18 cellular contexts compared by ENCODE assay signal in the genomic region with DNA sequence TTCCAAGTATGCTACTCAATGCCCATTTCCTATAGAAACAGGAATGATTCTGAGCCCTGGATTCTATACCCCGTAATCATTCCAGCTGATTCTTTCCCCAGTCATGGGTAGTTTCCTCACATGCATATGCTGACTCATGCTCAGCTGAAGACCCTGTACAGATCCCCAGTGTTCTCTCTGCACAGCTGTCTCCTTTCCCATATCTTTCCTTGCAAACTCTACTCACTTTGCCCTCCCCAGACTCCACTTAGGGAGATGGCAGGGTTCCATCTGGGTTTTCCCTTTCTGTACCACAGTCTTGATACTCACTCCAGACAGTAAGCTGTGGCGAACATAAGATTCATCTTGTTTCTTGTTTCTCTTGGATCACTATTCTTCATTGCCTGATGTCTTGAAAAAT.
DNase-seq lines count a peak whose midpoint lies in the region; ATAC-seq and TF ChIP-seq lines count a peak whose summit lies in the region.
"Had no signal": no experiment of that assay in that cellular context is flagged by ENCODE, and none has a peak within 500 bp of the region (broad histone marks: within the 10 kb centered on the region; RNA-seq: fewer than 3 reads in every experiment).

No MANE protein-coding gene starts in this region.

- DNase-seq in heart right ventricle (peak in 1 of 2 donors; percentile 27), Right ventricle myocardium inferior (ENCODE audit: missing footprints) (no peak), brain pericyte (ENCODE audit: low read depth, low spot score) (peak; percentile 38), iris pigment epithelial cell (ENCODE audit: low read depth) (peak; percentile 41), aorta (no peak), HPDE6-E6E7 (ENCODE audit: extremely low spot score) (no peak), NCI-H146 (lab: John Stamatoyannopoulos, UW) (no peak)
- no peak for DNase-seq in stimulated activated naive CD8-positive, alpha-beta T cell treated with anti-CD3 and anti-CD28 coated beads, Interleukin-15, Interleukin-2, amounts not matched to agents 100 U/mL and 50 U/mL, for 24 hours
- DNase-seq: activated CD4-positive, alpha-beta T cell treated with anti-CD3 and anti-CD28 coated beads for 4 hours; left colon; naive thymus-derived CD8-positive, alpha-beta T cell; NCI-H2029 treated with DMSO at 0.1 percent for 48 hours; psoas muscle; stimulated activated CD4-positive, alpha-beta T cell treated with anti-CD3 and anti-CD28 coated beads, Interleukin-1b, Interleukin-23, amount 100 ng/mL, for 48 hours; tibial artery had no signal

- H3K4me3 ChIP-seq in heart right ventricle = no peak overlapping the region
- H3K4me3 ChIP-seq in aorta (ENCODE audit: low read length in 2 of 2) = no peak overlapping the region
- H3K4me3 ChIP-seq: psoas muscle, tibial artery had no signal

- H3K27me3 ChIP-seq in heart right ventricle (no peaks in the 10 kb centered on the region), aorta (ENCODE audit: control insufficient read depth in 1 of 2, insufficient read depth in 2 of 2, low read length in 1 of 2) (no peaks in the 10 kb centered on the region)
- H3K27me3 ChIP-seq: tibial artery had no signal

- TF ChIP-seq CTCF in heart right ventricle (IDR thresholded peaks at IDR 0.05) = no peak

- H3K27ac ChIP-seq in heart right ventricle (no peak overlapping the region), aorta (ENCODE audit: low read depth in 1 of 2, low read length in 2 of 2) (no peak overlapping the region)
- H3K27ac ChIP-seq: HL-60, psoas muscle, RWPE1 had no signal

- H3K4me1 ChIP-seq in heart right ventricle (peaks cover 0 to 10% (median 0%) of the 10 kb centered on the region in 9 donors), aorta (ENCODE audit: control insufficient read depth in 1 of 2, insufficient read depth in 2 of 2, low read length in 2 of 2) (peaks cover 0 to 3% of the 10 kb centered on the region in 2 donors)
- H3K4me1 ChIP-seq: psoas muscle had no signal

- H3K9me3 ChIP-seq in heart right ventricle (no peaks in the 10 kb centered on the region), aorta (ENCODE audit: control insufficient read depth, low read length) (peaks cover 2% of the 10 kb centered on the region)
- H3K9me3 ChIP-seq: psoas muscle, tibial artery had no signal

- 62 to 70% methylated on average over 2 of the region's 2 CpGs for WGBS in heart right ventricle, 2 donors
- 60 to 62% methylated on average over 2 of the region's 2 CpGs for WGBS in aorta, 2 donors

- ATAC-seq in heart right ventricle = peak in 7 of 8 donors; percentile 4 to 70 (median 55)
- no peak for ATAC-seq in Right ventricle myocardium inferior
- ATAC-seq in aorta (ENCODE audit: low FRiP score) = peak; percentile 66
- no peak for ATAC-seq in stimulated activated naive CD8-positive, alpha-beta T cell treated with anti-CD3 and anti-CD28 coated beads, Interleukin-15, Interleukin-2, amounts not matched to agents 100 U/mL and 50 U/mL, for 24 hours
- ATAC-seq: activated naive CD4-positive, alpha-beta T cell treated with anti-CD3 and anti-CD28 coated beads, Interleukin-2, amount 50 U/mL, for 72 hours; left colon; naive thymus-derived CD8-positive, alpha-beta T cell had no signal

- H3K36me3 ChIP-seq in heart right ventricle (no peaks in the 10 kb centered on the region), aorta (ENCODE audit: control insufficient read depth in 1 of 2, insufficient read depth in 2 of 2, low read length in 1 of 2) (no peaks in the 10 kb centered on the region)
- H3K36me3 ChIP-seq: tibial artery had no signal

- intact Hi-C loops in heart right ventricle (cut with DNase I) = no loop called here
- intact Hi-C loops in Right ventricle myocardium inferior (cut with DNase I) = no loop called here
- intact Hi-C loops in aorta (cut with DNase I) = no loop called here

Comparison
In these comparisons a context has a peak if more than half of its experiments do, and no peak if none do; other contexts are left out.
1. ATAC-seq: peak in heart right ventricle (7 of 8) and aorta (single experiment); none in Right ventricle myocardium inferior (single experiment) and stimulated activated naive CD8-positive, alpha-beta T cell treated with anti-CD3 and anti-CD28 coated beads, Interleukin-15, Interleukin-2, amounts not matched to agents 100 U/mL and 50 U/mL, for 24 hours (single experiment).
2. DNase-seq: peak in brain pericyte (single experiment) and iris pigment epithelial cell (single experiment); none in Right ventricle myocardium inferior (single experiment), aorta (0 of 2), HPDE6-E6E7 (single experiment), stimulated activated naive CD8-positive, alpha-beta T cell treated with anti-CD3 and anti-CD28 coated beads, Interleukin-15, Interleukin-2, amounts not matched to agents 100 U/mL and 50 U/mL, for 24 hours (single experiment) and NCI-H146 (single experiment).